In the genomic region with DNA sequence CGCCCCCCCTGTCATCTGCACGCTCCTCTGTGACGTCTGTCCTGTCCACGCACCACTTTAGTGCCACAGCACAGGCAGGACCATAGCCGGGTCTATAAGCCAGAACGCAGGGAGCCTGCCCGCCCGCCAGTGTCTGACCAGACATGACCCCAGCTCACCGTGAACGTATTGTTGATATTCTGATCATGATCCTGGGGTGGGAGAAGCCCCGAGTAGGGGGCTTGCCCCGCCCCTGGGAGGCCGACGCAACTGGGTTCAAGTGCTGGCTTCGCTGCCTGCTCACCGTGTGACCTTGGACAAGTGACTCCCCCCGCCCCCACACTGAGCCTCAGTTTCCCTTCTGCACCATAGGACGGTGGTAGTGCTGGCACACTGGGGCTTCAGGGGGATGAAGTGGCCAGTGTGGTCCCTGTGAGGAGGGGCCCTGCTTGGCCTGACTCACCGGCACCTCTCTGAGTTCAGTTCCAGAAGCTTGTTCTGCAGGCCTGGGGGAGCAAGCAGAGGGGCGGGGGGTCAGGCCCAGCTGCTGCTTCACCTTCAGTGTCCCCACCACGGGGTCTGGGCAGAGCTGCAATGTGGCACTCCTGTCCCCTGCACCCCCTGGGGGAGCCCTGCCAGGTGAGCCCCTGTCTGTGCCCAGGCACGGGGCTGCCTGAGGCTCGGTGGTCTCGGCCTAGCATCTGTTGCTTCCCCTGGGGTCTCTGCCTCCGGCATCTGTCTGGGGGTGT, we compare ENCODE assay signal across 28 cellular contexts. TPM values are rescaled to one million over a fixed set of nuclear protein-coding genes. Genes with fewer than 3 reads are reported as not detected.
A peak's percentile ranks its signal among the peaks of the same experiment; 100 is the strongest.
DNase-seq lines count a peak whose midpoint lies in the region; ATAC-seq, FAIRE-seq and TF ChIP-seq lines count a peak whose summit lies in the region.
"Had no signal": no experiment of that assay in that cellular context is flagged by ENCODE, and none has a peak within 500 bp of the region (broad histone marks: within the 10 kb centered on the region; RNA-seq: fewer than 3 reads in every experiment).

No MANE protein-coding gene starts in this region.

- H3K4me3 ChIP-seq in H7 (ENCODE audit: insufficient read depth, low read depth, low read length) (no peak overlapping the region), K562 (no peak overlapping the region)
- H3K4me3 ChIP-seq: BLaER1 had no signal

- FAIRE-seq in HTR-8/SVneo (lab: Jason Lieb, UNC) = peak; percentile 93
- FAIRE-seq in K562 (lab: Jason Lieb, UNC) = no peak
- FAIRE-seq: A204.1, D721Med, G401.6, GM12891, GM19239 had no signal

- H4K20me1 ChIP-seq in K562 (replicated peaks; ENCODE audit: control insufficient read depth, insufficient read depth, low read length) = 0 out of 2 replicates have a peak, but pooled peaks cover 10% of the 10 kb centered on the region
- H4K20me1 ChIP-seq: BLaER1 had no signal

- TF ChIP-seq RAD21 in K562 (CRISPR knock-in tag; conservative IDR thresholded peaks at IDR 0.05 in 1 of 2, IDR thresholded peaks at IDR 0.05 in 1 of 2) = no peak

- TF ChIP-seq CTCF in K562 (IDR thresholded peaks at IDR 0.05 in 2 of 3, conservative IDR thresholded peaks at IDR 0.05 in 1 of 3; ENCODE audit: insufficient read depth in 2 of 3, low read depth in 1 of 3, low read length in 3 of 3) = no peak
- no peak for TF ChIP-seq CTCF in natural killer cell (IDR thresholded peaks at IDR 0.05)

- H3K27ac Mint-ChIP-seq in stimulated activated naive B cell treated with anti-CD40 and anti-IgM and Interleukin-4, amounts not matched to agents 10 μg/mL and 1 μg/mL and 100 μg/mL, for 72 hours = peak overlapping the region; percentile 47
- H3K27ac Mint-ChIP-seq in natural killer cell = no peak overlapping the region
- H3K27ac Mint-ChIP-seq: CD14-positive monocyte; CD4-positive, alpha-beta memory T cell; CD4-positive, CD25-positive, alpha-beta regulatory T cell; CD8-positive, alpha-beta memory T cell had no signal

- no peak overlapping the region for H2AFZ ChIP-seq in K562 (ENCODE audit: low read depth, low read length)

- no peaks in the 10 kb centered on the region for H3K79me2 ChIP-seq in K562 (ENCODE audit: control insufficient read depth, insufficient read depth, low read length)

- in situ Hi-C loops in K562 (cut with MboI) = loop anchor here (5.0 to 10.0 kb wide), 2 partner anchors 74 to 197 kb away; no protein-coding TSS in a partner anchor

- peaks cover 8 to 89% of the 10 kb centered on the region in 2 experiments; a peak in 4 of 5 replicates for H3K4me1 ChIP-seq in K562 (replicated peaks in 1 of 2; ENCODE audit: control insufficient read depth in 2 of 2, insufficient read depth in 2 of 2, low read length in 2 of 2)
- H3K4me1 ChIP-seq: BE2C had no signal

- WGBS in K562 (ENCODE audit: insufficient coverage, low coverage, missing lambda C conversion rate) = 12% methylated on average over 23 of the region's 25 CpGs

- H3K27ac ChIP-seq in K562 (ENCODE audit: extremely low read depth, low read depth, low read length) = no peak overlapping the region
- H3K27ac ChIP-seq: BLaER1 had no signal

- H3K9me1 ChIP-seq in K562 (ENCODE audit: control insufficient read depth, insufficient read depth, low read length) = peaks cover 3% of the 10 kb centered on the region

- POLR2A ChIA-PET in K562 (lab: Yijun Ruan, JAX) = interaction anchor here (0.7 to 1.3 kb wide), 3 partner anchors 24 to 824 kb away, joined by 3 read pairs; no protein-coding TSS in a partner anchor

- intact Hi-C loops in K562 (cut with micrococcal nuclease) = no loop called here
- intact Hi-C loops in natural killer cell (cut with micrococcal nuclease) = no loop called here

- TF ChIP-seq EP300 in K562 (IDR thresholded peaks at IDR 0.05; ENCODE audit: low read length) = no peak

- peaks cover 0 to 3% of the 10 kb centered on the region in 2 donors for H3K9me3 Mint-ChIP-seq in stimulated activated naive B cell treated with anti-CD40 and anti-IgM and Interleukin-4, amounts not matched to agents 10 μg/mL and 1 μg/mL and 100 μg/mL, for 72 hours
- H3K9me3 Mint-ChIP-seq in natural killer cell = no peaks in the 10 kb centered on the region
- H3K9me3 Mint-ChIP-seq: CD4-positive, CD25-positive, alpha-beta regulatory T cell; CD8-positive, alpha-beta memory T cell had no signal

- no peak overlapping the region for H3K4me2 ChIP-seq in K562 (ENCODE audit: insufficient read depth, low read length)
- H3K4me2 ChIP-seq: BLaER1 had no signal

- no peaks in the 10 kb centered on the region for H3K9me3 ChIP-seq in K562 (replicated peaks; ENCODE audit: control insufficient read depth, insufficient read depth, low read depth, low read length)
- H3K9me3 ChIP-seq: BE2C, BLaER1 had no signal

- no peak overlapping the region for H3K4me3 Mint-ChIP-seq in stimulated activated naive B cell treated with anti-CD40 and anti-IgM and Interleukin-4, amounts not matched to agents 10 μg/mL and 1 μg/mL and 100 μg/mL, for 72 hours
- H3K4me3 Mint-ChIP-seq in natural killer cell = no peak overlapping the region
- H3K4me3 Mint-ChIP-seq: CD14-positive monocyte; CD4-positive, alpha-beta memory T cell; CD4-positive, CD25-positive, alpha-beta regulatory T cell; CD8-positive, alpha-beta memory T cell had no signal

- peaks cover 4 to 24% of the 10 kb centered on the region in 2 donors for H3K27me3 Mint-ChIP-seq in stimulated activated naive B cell treated with anti-CD40 and anti-IgM and Interleukin-4, amounts not matched to agents 10 μg/mL and 1 μg/mL and 100 μg/mL, for 72 hours
- no peaks in the 10 kb centered on the region for H3K27me3 Mint-ChIP-seq in natural killer cell (ENCODE audit: low read depth in 2 of 2)
- H3K27me3 Mint-ChIP-seq: CD4-positive, alpha-beta memory T cell; CD4-positive, CD25-positive, alpha-beta regulatory T cell; CD8-positive, alpha-beta memory T cell had no signal

- DNase-seq in H7 = peak; percentile 60
- DNase-seq in HTR-8/SVneo (ENCODE audit: insufficient read length, low spot score) = no peak
- no peak for DNase-seq in K562 (ENCODE audit: extremely low read depth in 1 of 4, low spot score in 3 of 4)
- DNase-seq in stimulated activated naive B cell treated with anti-CD40 and anti-IgM and Interleukin-4, amounts not matched to agents 10 μg/mL and 1 μg/mL and 100 μg/mL, for 72 hours = no peak
- DNase-seq in stimulated activated CD4-positive, alpha-beta T cell treated with anti-CD3 and anti-CD28 coated beads, Interleukin-1b, Interleukin-23, amount 100 ng/mL, for 48 hours = no peak
- DNase-seq in natural killer cell = no peak
- DNase-seq: 8988T; ACHN; BE2C; C1 segment of cervical spinal cord; Calu3; CD4-positive, alpha-beta memory T cell; CD4-positive, CD25-positive, alpha-beta regulatory T cell; CD8-positive, alpha-beta memory T cell; COR-L47; DMS79 treated with DMSO at 0.1 percent for 48 hours; GF-D8 had no signal

- H3K4me1 Mint-ChIP-seq in stimulated activated naive B cell treated with anti-CD40 and anti-IgM and Interleukin-4, amounts not matched to agents 10 μg/mL and 1 μg/mL and 100 μg/mL, for 72 hours = no peaks in the 10 kb centered on the region
- no peaks in the 10 kb centered on the region for H3K4me1 Mint-ChIP-seq in natural killer cell
- H3K4me1 Mint-ChIP-seq: CD14-positive monocyte; CD4-positive, CD25-positive, alpha-beta regulatory T cell had no signal

- no peaks in the 10 kb centered on the region for H3K36me3 ChIP-seq in H7 (replicated peaks; ENCODE audit: control insufficient read depth, insufficient read depth, low read length)
- no peaks in the 10 kb centered on the region for H3K36me3 ChIP-seq in K562 (ENCODE audit: control insufficient read depth, insufficient read depth, low read length)
- H3K36me3 ChIP-seq: BE2C, BLaER1 had no signal

- no peak for TF ChIP-seq POLR2A in K562 (conservative IDR thresholded peaks at IDR 0.05)

- BruUV-seq in K562 (replicated peaks; lab: Mats Ljungman, UMichigan) = no TSS peak

- CTCF ChIA-PET in K562 (lab: Yijun Ruan, JAX; ENCODE audit: low intra/inter-chr PET ratio) = no interaction called here

- H3K27me3 ChIP-seq in H7 (ENCODE audit: control insufficient read depth, insufficient read depth, low read length) (no peaks in the 10 kb centered on the region), K562 (ENCODE audit: control insufficient read depth in 2 of 2, insufficient read depth in 2 of 2, low read length in 2 of 2) (peaks cover 10 to 40% of the 10 kb centered on the region in 2 experiments; a peak in 4 of 5 replicates)
- H3K27me3 ChIP-seq: BE2C, BLaER1 had no signal

- ATAC-seq in K562 (no peak), GM19395 (IDR thresholded peaks at IDR 0.05; ENCODE audit: unreplicated experiment) (no peak), GM21737 (IDR thresholded peaks at IDR 0.05; ENCODE audit: unreplicated experiment) (no peak), natural killer cell (no peak)
- no peak for ATAC-seq in stimulated activated naive B cell treated with anti-CD40 and anti-IgM and Interleukin-4, amounts not matched to agents 10 μg/mL and 1 μg/mL and 100 μg/mL, for 72 hours (replicated peaks)

- H3K9ac ChIP-seq in K562 (ENCODE audit: insufficient read depth in 1 of 2, low read depth in 2 of 2, low read length in 2 of 2) = peak overlapping the region in 1 of 2 experiments; percentile 8; a peak in 2 of 4 replicates
- H3K9ac ChIP-seq: BLaER1 had no signal

- no peaks in the 10 kb centered on the region for H3K36me3 Mint-ChIP-seq in stimulated activated naive B cell treated with anti-CD40 and anti-IgM and Interleukin-4, amounts not matched to agents 10 μg/mL and 1 μg/mL and 100 μg/mL, for 72 hours
- H3K36me3 Mint-ChIP-seq in natural killer cell = no peaks in the 10 kb centered on the region
- H3K36me3 Mint-ChIP-seq: CD14-positive monocyte; CD4-positive, alpha-beta memory T cell; CD4-positive, CD25-positive, alpha-beta regulatory T cell; CD8-positive, alpha-beta memory T cell had no signal

RNA-seq across cellular contexts. Expression of a gene that starts 9.2 kb away (rescaled TPM):
- not detected in 2 replicates for total RNA-seq in H7 (2014; rRNA removed; shearing (Covaris generic))
- total RNA-seq in K562 (2011; cell fraction: chromatin; rRNA removed; ENCODE audit: low replicate concordance) = not detected in 2 replicates
- total RNA-seq in K562 (2011; cell fraction: nucleolus; rRNA removed) = not detected in 2 replicates
- not detected in 2 replicates for total RNA-seq in K562 (2011; cell fraction: nucleoplasm; rRNA removed)
- total RNA-seq in K562 (2014; rRNA removed) (not detected in 2 replicates), K562 (2014; rRNA removed; fragmentation: Illumina TruSeq; extraction: Trizol) (not detected in 2 replicates), K562 (2015; rRNA removed; fragmentation: Illumina TruSeq; extraction: Trizol) (not detected in 2 replicates), K562 (2021) (not detected in 2 replicates), natural killer cell (not detected)
- polyA plus RNA-seq in K562 (2011; rRNA removed) (not detected in 2 replicates), K562 (2014; fragmentation: Illumina TruSeq; extraction: Trizol) (not detected in 2 replicates), K562 (2014; fragmentation: Nextera tagmentation; extraction: Ambion mirVana) (not detected), K562 (2014; rRNA removed) (not detected in 2 replicates)
- polyA plus RNA-seq in K562 (2011; cell fraction: cytosol; rRNA removed) = 0.04 TPM in 1 of 2 replicates, not detected in the other
- 0.09 TPM in 1 of 2 replicates, not detected in the other for polyA plus RNA-seq in K562 (2011; cell fraction: nucleus; rRNA removed)
- polyA plus RNA-seq in K562 (2012) = not detected in 2 replicates
- polyA minus RNA-seq in K562 (2011; rRNA and poly(A)+ RNA removed) = not detected in 2 replicates
- polyA minus RNA-seq in K562 (2011; cell fraction: cytosol; rRNA and poly(A)+ RNA removed) = not detected in 2 replicates
- polyA minus RNA-seq in K562 (2011; cell fraction: nucleus; rRNA and poly(A)+ RNA removed) = not detected in 2 replicates
- total RNA-seq: A673; CD4-positive, alpha-beta memory T cell; CD4-positive, CD25-positive, alpha-beta regulatory T cell; CD8-positive, alpha-beta memory T cell had no signal
- polyA plus RNA-seq: AG04450; CD14-positive monocyte; CD4-positive, alpha-beta memory T cell; CD4-positive, CD25-positive, alpha-beta regulatory T cell; CD8-positive, alpha-beta memory T cell had no signal

RNA-seq across cellular contexts. Expression of a gene that starts 11.1 kb away (rescaled TPM):
- 7.7 and 8.3 TPM in 2 replicates for total RNA-seq in H7 (2014; rRNA removed; shearing (Covaris generic))
- total RNA-seq in K562 (2011; cell fraction: chromatin; rRNA removed; ENCODE audit: low replicate concordance) = 3.6 and 7.1 TPM in 2 replicates
- total RNA-seq in K562 (2011; cell fraction: nucleolus; rRNA removed) = 3.0 and 3.3 TPM in 2 replicates
- 2.5 and 3.0 TPM in 2 replicates for total RNA-seq in K562 (2011; cell fraction: nucleoplasm; rRNA removed)
- total RNA-seq in K562 (2014; rRNA removed) = 1.2 and 2.0 TPM in 2 replicates
- 0.93 and 1.3 TPM in 2 replicates for total RNA-seq in K562 (2014; rRNA removed; fragmentation: Illumina TruSeq; extraction: Trizol)
- 1.4 and 1.6 TPM in 2 replicates for total RNA-seq in K562 (2015; rRNA removed; fragmentation: Illumina TruSeq; extraction: Trizol)
- 3.7 and 4.2 TPM in 2 replicates for total RNA-seq in K562 (2021)
- polyA plus RNA-seq in K562 (2011; rRNA removed) = 2.2 and 2.5 TPM in 2 replicates
- 2.6 and 3.8 TPM in 2 replicates for polyA plus RNA-seq in K562 (2011; cell fraction: cytosol; rRNA removed)
- polyA plus RNA-seq in K562 (2011; cell fraction: nucleus; rRNA removed) = 5.3 and 9.0 TPM in 2 replicates
- 3.9 and 7.7 TPM in 2 replicates for polyA plus RNA-seq in K562 (2012)
- polyA plus RNA-seq in K562 (2014; fragmentation: Illumina TruSeq; extraction: Trizol) = 2.7 and 3.2 TPM in 2 replicates
- polyA plus RNA-seq in K562 (2014; fragmentation: Nextera tagmentation; extraction: Ambion mirVana) = under 1 TPM; 0.46 to 0.72 TPM
- 2.1 and 2.2 TPM in 2 replicates for polyA plus RNA-seq in K562 (2014; rRNA removed)
- polyA minus RNA-seq in K562 (2011; rRNA and poly(A)+ RNA removed) = 1.1 and 1.7 TPM in 2 replicates
- polyA minus RNA-seq in K562 (2011; cell fraction: cytosol; rRNA and poly(A)+ RNA removed) = 5.1 and 5.4 TPM in 2 replicates
- 1.6 and 1.7 TPM in 2 replicates for polyA minus RNA-seq in K562 (2011; cell fraction: nucleus; rRNA and poly(A)+ RNA removed)
- total RNA-seq in natural killer cell = 1 to 10 TPM; 8.0 to 9.3 (median 8.4) TPM

RNA-seq across cellular contexts. Expression of a gene that starts 31.2 kb away (rescaled TPM):
- total RNA-seq in H7 (2014; rRNA removed; shearing (Covaris generic)) = 877 and 1,118 TPM in 2 replicates
- 256 and 439 TPM in 2 replicates for total RNA-seq in K562 (2011; cell fraction: chromatin; rRNA removed; ENCODE audit: low replicate concordance)
- 1,390 and 1,394 TPM in 2 replicates for total RNA-seq in K562 (2011; cell fraction: nucleolus; rRNA removed)
- total RNA-seq in K562 (2011; cell fraction: nucleoplasm; rRNA removed) = 1,168 and 2,200 TPM in 2 replicates
- 1,801 and 2,504 TPM in 2 replicates for total RNA-seq in K562 (2014; rRNA removed)
- total RNA-seq in K562 (2014; rRNA removed; fragmentation: Illumina TruSeq; extraction: Trizol) = 1,196 and 1,380 TPM in 2 replicates
- 1,567 and 1,716 TPM in 2 replicates for total RNA-seq in K562 (2015; rRNA removed; fragmentation: Illumina TruSeq; extraction: Trizol)
- total RNA-seq in K562 (2021) = 3,091 and 3,491 TPM in 2 replicates
- 5,647 and 7,256 TPM in 2 replicates for polyA plus RNA-seq in K562 (2011; rRNA removed)
- 8,200 and 10,658 TPM in 2 replicates for polyA plus RNA-seq in K562 (2011; cell fraction: cytosol; rRNA removed)
- 3,206 and 5,803 TPM in 2 replicates for polyA plus RNA-seq in K562 (2011; cell fraction: nucleus; rRNA removed)
- 4,519 and 5,994 TPM in 2 replicates for polyA plus RNA-seq in K562 (2012)
- polyA plus RNA-seq in K562 (2014; fragmentation: Illumina TruSeq; extraction: Trizol) = 1,908 and 2,386 TPM in 2 replicates
- 1,000 to 10,000 TPM; 3,588 to 3,968 TPM for polyA plus RNA-seq in K562 (2014; fragmentation: Nextera tagmentation; extraction: Ambion mirVana)
- polyA plus RNA-seq in K562 (2014; rRNA removed) = 3,958 and 4,439 TPM in 2 replicates
- polyA minus RNA-seq in K562 (2011; rRNA and poly(A)+ RNA removed) = 1,429 and 1,744 TPM in 2 replicates
- polyA minus RNA-seq in K562 (2011; cell fraction: cytosol; rRNA and poly(A)+ RNA removed) = 755 and 891 TPM in 2 replicates
- polyA minus RNA-seq in K562 (2011; cell fraction: nucleus; rRNA and poly(A)+ RNA removed) = 430 and 792 TPM in 2 replicates
- 1,000 to 10,000 TPM in 2 of 3 donors, 100 to 1,000 TPM in 1; 887 to 1,244 (median 1,112) TPM for total RNA-seq in natural killer cell

RNA-seq across cellular contexts. Expression of a gene that starts 51.0 kb away (rescaled TPM):
- total RNA-seq in H7 (2014; rRNA removed; shearing (Covaris generic)) = 61.0 and 90.8 TPM in 2 replicates
- 218 and 612 TPM in 2 replicates for total RNA-seq in K562 (2011; cell fraction: chromatin; rRNA removed; ENCODE audit: low replicate concordance)
- total RNA-seq in K562 (2011; cell fraction: nucleolus; rRNA removed) = 256 and 378 TPM in 2 replicates
- total RNA-seq in K562 (2011; cell fraction: nucleoplasm; rRNA removed) = 206 and 238 TPM in 2 replicates
- total RNA-seq in K562 (2014; rRNA removed) (26.4 and 38.3 TPM in 2 replicates), K562 (2014; rRNA removed; fragmentation: Illumina TruSeq; extraction: Trizol) (2.2 and 3.2 TPM in 2 replicates), K562 (2015; rRNA removed; fragmentation: Illumina TruSeq; extraction: Trizol) (11.3 and 11.7 TPM in 2 replicates), K562 (2021) (86.4 and 101 TPM in 2 replicates), natural killer cell (1 to 10 TPM; 1.0 to 4.3 (median 1.4) TPM)
- polyA plus RNA-seq in K562 (2011; rRNA removed) (4.4 and 10.0 TPM in 2 replicates), K562 (2014; fragmentation: Illumina TruSeq; extraction: Trizol) (7.8 and 20.0 TPM in 2 replicates), K562 (2014; fragmentation: Nextera tagmentation; extraction: Ambion mirVana) (under 1 TPM; 0.31 to 0.48 TPM), K562 (2014; rRNA removed) (60.2 and 67.3 TPM in 2 replicates)
- polyA plus RNA-seq in K562 (2011; cell fraction: cytosol; rRNA removed) = 3.9 and 11.1 TPM in 2 replicates
- 130 and 166 TPM in 2 replicates for polyA plus RNA-seq in K562 (2011; cell fraction: nucleus; rRNA removed)
- polyA plus RNA-seq in K562 (2012) = 49.7 and 63.1 TPM in 2 replicates
- polyA minus RNA-seq in K562 (2011; rRNA and poly(A)+ RNA removed) = 1.5 and 1.9 TPM in 2 replicates
- 11.0 and 21.3 TPM in 2 replicates for polyA minus RNA-seq in K562 (2011; cell fraction: cytosol; rRNA and poly(A)+ RNA removed)
- polyA minus RNA-seq in K562 (2011; cell fraction: nucleus; rRNA and poly(A)+ RNA removed) = 33.7 and 42.1 TPM in 2 replicates
- polyA plus RNA-seq: CD14-positive monocyte; CD4-positive, alpha-beta memory T cell; CD8-positive, alpha-beta memory T cell had no signal

RNA-seq across cellular contexts. Expression of a gene that starts 57.6 kb away (rescaled TPM):
- 0.55 and 1.5 TPM in 2 replicates for total RNA-seq in H7 (2014; rRNA removed; shearing (Covaris generic))
- 0.40 and 1.3 TPM in 2 replicates for total RNA-seq in K562 (2011; cell fraction: chromatin; rRNA removed; ENCODE audit: low replicate concordance)
- total RNA-seq in K562 (2011; cell fraction: nucleolus; rRNA removed) = 0.66 and 0.67 TPM in 2 replicates
- 0.29 and 0.46 TPM in 2 replicates for total RNA-seq in K562 (2011; cell fraction: nucleoplasm; rRNA removed)
- 0.18 and 0.45 TPM in 2 replicates for total RNA-seq in K562 (2014; rRNA removed)
- 0.06 TPM in 1 of 2 replicates, not detected in the other for total RNA-seq in K562 (2014; rRNA removed; fragmentation: Illumina TruSeq; extraction: Trizol)
- 0.08 and 0.22 TPM in 2 replicates for total RNA-seq in K562 (2015; rRNA removed; fragmentation: Illumina TruSeq; extraction: Trizol)
- 0.49 TPM in 2 replicates for total RNA-seq in K562 (2021)
- 0.57 and 0.68 TPM in 2 replicates for polyA plus RNA-seq in K562 (2011; rRNA removed)
- polyA plus RNA-seq in K562 (2011; cell fraction: cytosol; rRNA removed) = 0.68 and 2.4 TPM in 2 replicates
- polyA plus RNA-seq in K562 (2011; cell fraction: nucleus; rRNA removed) = 1.4 and 2.7 TPM in 2 replicates
- polyA plus RNA-seq in K562 (2012) = 0.43 and 0.44 TPM in 2 replicates
- 0.09 and 0.11 TPM in 2 replicates for polyA plus RNA-seq in K562 (2014; fragmentation: Illumina TruSeq; extraction: Trizol)
- polyA plus RNA-seq in K562 (2014; fragmentation: Nextera tagmentation; extraction: Ambion mirVana) = not detected
- polyA plus RNA-seq in K562 (2014; rRNA removed) = 0.16 and 0.34 TPM in 2 replicates
- polyA minus RNA-seq in K562 (2011; rRNA and poly(A)+ RNA removed) = 0.12 and 0.39 TPM in 2 replicates
- polyA minus RNA-seq in K562 (2011; cell fraction: cytosol; rRNA and poly(A)+ RNA removed) = 0.86 and 1.5 TPM in 2 replicates
- 0.67 TPM in 2 replicates for polyA minus RNA-seq in K562 (2011; cell fraction: nucleus; rRNA and poly(A)+ RNA removed)
- total RNA-seq in natural killer cell = not detected
- total RNA-seq: A673; Calu3; CD4-positive, alpha-beta memory T cell; CD4-positive, CD25-positive, alpha-beta regulatory T cell; CD8-positive, alpha-beta memory T cell had no signal
- polyA plus RNA-seq: AG04450; CD14-positive monocyte; CD4-positive, alpha-beta memory T cell; CD4-positive, CD25-positive, alpha-beta regulatory T cell; CD8-positive, alpha-beta memory T cell had no signal
